21 cellular contexts compared by ENCODE assay signal in genomic region chr10:76621886-76622620, GRCh38.
"Had no signal": no experiment of that assay in that cellular context is flagged by ENCODE, and none has a peak within 500 bp of the region (broad histone marks: within the 10 kb centered on the region; RNA-seq: fewer than 3 reads in every experiment).

No MANE protein-coding gene starts in this region.

- H3K27ac ChIP-seq: coronary artery, gastroesophageal sphincter, left ventricle myocardium inferior, ovary, right atrium auricular region, sigmoid colon, stomach, thoracic aorta had no signal

- H3K9me3 ChIP-seq: ovary, right atrium auricular region, sigmoid colon, thoracic aorta had no signal

- ATAC-seq: gastroesophageal sphincter, left cardiac atrium, natural killer cell had no signal

- H3K4me3 ChIP-seq: coronary artery, gastroesophageal sphincter, left ventricle myocardium inferior, lung, ovary, right atrium auricular region, sigmoid colon, stomach, thoracic aorta had no signal

- DNase-seq: effector CD4-positive, alpha-beta T cell; endodermal cell; erythroblast; glutamatergic neuron; immature natural killer cell; left cardiac atrium; left ventricle myocardium inferior; natural killer cell; ovary; sigmoid colon; small intestine; stimulated activated CD4-positive, alpha-beta T cell treated with anti-CD3 and anti-CD28 coated beads, Interleukin-12 subunit alpha, Interleukin-12 subunit beta, amount 100 ng/mL, for 4 hours; stimulated activated naive CD4-positive, alpha-beta T cell; stomach; substantia nigra; trophoblast cell had no signal

- H3K27me3 ChIP-seq: gastroesophageal sphincter, ovary, right atrium auricular region, sigmoid colon, stomach had no signal

- H3K36me3 ChIP-seq: gastroesophageal sphincter, left ventricle myocardium inferior, ovary, right atrium auricular region, sigmoid colon, stomach, thoracic aorta had no signal
